33 cellular contexts compared by ENCODE assay signal in genomic region chr22:47784367-47784983, GRCh38.
"Had no signal": no experiment of that assay in that cellular context is flagged by ENCODE, and none has a peak within 500 bp of the region (broad histone marks: within the 10 kb centered on the region; RNA-seq: fewer than 3 reads in every experiment).

No MANE protein-coding gene starts in this region.

- H3K27me3 ChIP-seq: ascending aorta, cardiac muscle cell, Peyer's patch had no signal

- H3K27ac ChIP-seq: ascending aorta, cardiac muscle cell, Peyer's patch, VCaP had no signal

- ATAC-seq: activated T-cell treated with anti-CD3 and anti-CD28 coated beads, Interleukin-2, amount 50 U/mL, for 72 hours; activated T-helper 17 cell treated with anti-CD3 and anti-CD28 coated beads, Interleukin-2, amount 50 U/mL, for 72 hours; PC-3 had no signal

- H3K4me3 ChIP-seq: ascending aorta, cardiac muscle cell, Peyer's patch had no signal

- H3K36me3 ChIP-seq: ascending aorta, cardiac muscle cell, Peyer's patch had no signal

- H3K4me1 ChIP-seq: ascending aorta, Peyer's patch had no signal

- H3K9me3 ChIP-seq: ascending aorta, Peyer's patch had no signal

- DNase-seq: activated B cell treated with CpG ODN at 0.5 μM for 24 hours; activated CD4-positive, alpha-beta memory T cell treated with anti-CD3 and anti-CD28 coated beads for 36 hours; activated CD4-positive, alpha-beta T cell treated with anti-CD3 and anti-CD28 coated beads for 4 hours; activated CD4-positive, alpha-beta T cell treated with anti-CD3 and anti-CD28 coated beads, Interleukin-2, amount 50 U/mL, for 1 hour; activated CD4-positive, CD25-positive, alpha-beta regulatory T cell treated with anti-CD3 and anti-CD28 coated beads, Interleukin-2, amount 50 U/mL, for 72 hours; activated effector memory CD4-positive, alpha-beta T cell treated with anti-CD3 and anti-CD28 coated beads, Interleukin-2, amount 50 U/mL, for 16 hours; activated naive CD4-positive, alpha-beta T cell; activated naive CD8-positive, alpha-beta T cell treated with anti-CD3 and anti-CD28 coated beads, Interleukin-2, amount 10 ng/mL, durations not matched to agents 7 days and 5 days; activated T-cell treated with anti-CD3 and anti-CD28 coated beads, Interleukin-2, amount 50 U/mL, for 1 hour; activated T-cell treated with anti-CD3 and anti-CD28 coated beads, Interleukin-2, amount 50 U/mL, for 72 hours; amygdala; NCI-H1092 treated with DMSO at 0.1 percent for 48 hours; NCI-H1417; NCI-H146; NCI-H187; NCI-H2029 treated with DMSO at 0.1 percent for 48 hours; NCI-H2107; NCI-H2171; NCI-H510A; NCI-H526; NCI-H748 treated with DMSO at 0.1 percent for 48 hours; NK-92 treated with Interleukin-12 subunit alpha and Interleukin-12 subunit beta, amount 100 ng/mL, for 24 hours; PC-3; Right ventricle myocardium superior; SW 1271; T-helper 1 cell; T-helper 2 cell; T-helper 9 cell had no signal
